In genomic region chr17:4808378-4808767, GRCh38 we compare ENCODE assay signal across 10 cellular contexts. TPM values are rescaled to one million over a fixed set of nuclear protein-coding genes. Genes with fewer than 3 reads are reported as not detected.
DNase-seq lines count a peak whose midpoint lies in the region; ATAC-seq and TF ChIP-seq lines count a peak whose summit lies in the region.
"Had no signal": no experiment of that assay in that cellular context is flagged by ENCODE, and none has a peak within 500 bp of the region (broad histone marks: within the 10 kb centered on the region; RNA-seq: fewer than 3 reads in every experiment).

No MANE protein-coding gene starts in this region.

- no peaks in the 10 kb centered on the region for H3K27me3 Mint-ChIP-seq in activated naive CD4-positive, alpha-beta T cell treated with anti-CD3 and anti-CD28 coated beads for 36 hours (ENCODE audit: low read depth)

- no peaks in the 10 kb centered on the region for H3K36me3 ChIP-seq in upper lobe of right lung

- H3K4me1 ChIP-seq in upper lobe of right lung = peaks cover 18% of the 10 kb centered on the region

- DNase-seq in activated naive CD4-positive, alpha-beta T cell treated with anti-CD3 and anti-CD28 coated beads for 36 hours = no peak
- DNase-seq in activated naive CD4-positive, alpha-beta T cell (lab: John Stamatoyannopoulos, UW) = no peak
- peak in 44 of 61 donors; percentile 4 to 82 (median 31) for DNase-seq in caudate nucleus (lab: John Stamatoyannopoulos, UW)
- peak; percentile 74 for DNase-seq in midbrain (lab: John Stamatoyannopoulos, UW)
- peak; percentile 71 for DNase-seq in upper lobe of right lung
- DNase-seq in NCI-H345 treated with DMSO at 0.1 percent for 48 hours (lab: John Stamatoyannopoulos, UW; ENCODE audit: unreplicated experiment) = no peak
- no peak for DNase-seq in MV-4-11 (lab: John Stamatoyannopoulos, UW)
- no peak for DNase-seq in COR-L47 (lab: John Stamatoyannopoulos, UW)
- DNase-seq: stimulated activated CD4-positive, alpha-beta T cell treated with anti-CD3 and anti-CD28 coated beads, Interleukin-4, amount 100 ng/mL, for 24 hours had no signal

- H3K9me3 ChIP-seq in upper lobe of right lung = no peaks in the 10 kb centered on the region

- peaks cover 10% of the 10 kb centered on the region for H3K4me1 Mint-ChIP-seq in activated naive CD4-positive, alpha-beta T cell treated with anti-CD3 and anti-CD28 coated beads for 36 hours (ENCODE audit: low read depth)

- intact Hi-C loops in activated naive CD4-positive, alpha-beta T cell treated with anti-CD3 and anti-CD28 coated beads for 36 hours (cut with micrococcal nuclease) = no loop called here
- intact Hi-C loops in upper lobe of right lung (cut with DNase I) = no loop called here

- TF ChIP-seq CTCF in upper lobe of right lung (IDR thresholded peaks at IDR 0.05) = no peak

- ATAC-seq in upper lobe of right lung = no peak

- H3K4me3 Mint-ChIP-seq in activated naive CD4-positive, alpha-beta T cell treated with anti-CD3 and anti-CD28 coated beads for 36 hours = peak overlapping the region; percentile 75

- peak overlapping the region; percentile 83 for H3K4me3 ChIP-seq in upper lobe of right lung

- no peaks in the 10 kb centered on the region for H3K9me3 Mint-ChIP-seq in activated naive CD4-positive, alpha-beta T cell treated with anti-CD3 and anti-CD28 coated beads for 36 hours

- no peaks in the 10 kb centered on the region for H3K27me3 ChIP-seq in upper lobe of right lung

- CTCF ChIA-PET in activated naive CD4-positive, alpha-beta T cell treated with anti-CD3 and anti-CD28 coated beads for 36 hours (lab: Charles Lee) = interaction anchor here (2.8 kb wide), 1 partner anchor 19 kb away, joined by 10 read pairs; the partner anchor contains the start of gene GLTPD2

- H3K27ac ChIP-seq in caudate nucleus (ENCODE audit: low read depth, low read length) = peak overlapping the region; percentile 13
- no peak overlapping the region for H3K27ac ChIP-seq in upper lobe of right lung

- no peak overlapping the region for H3K27ac Mint-ChIP-seq in activated naive CD4-positive, alpha-beta T cell treated with anti-CD3 and anti-CD28 coated beads for 36 hours

- peaks cover 3% of the 10 kb centered on the region for H3K36me3 Mint-ChIP-seq in activated naive CD4-positive, alpha-beta T cell treated with anti-CD3 and anti-CD28 coated beads for 36 hours (ENCODE audit: low read depth)

RNA-seq across cellular contexts. Expression of gene PLD2, which starts 1.4 kb away (rescaled TPM):
- total RNA-seq in activated naive CD4-positive, alpha-beta T cell treated with anti-CD3 and anti-CD28 coated beads for 36 hours = 10 to 100 TPM; 17.4 to 17.6 TPM
- 33.4 TPM for total RNA-seq in upper lobe of right lung

RNA-seq across cellular contexts. Expression of gene PSMB6, which starts 12.4 kb away (rescaled TPM):
- 100 to 1,000 TPM; 171 to 186 TPM for total RNA-seq in activated naive CD4-positive, alpha-beta T cell treated with anti-CD3 and anti-CD28 coated beads for 36 hours
- total RNA-seq in upper lobe of right lung = 91.0 TPM

RNA-seq across cellular contexts. Expression of gene GLTPD2, which starts 19.6 kb away (rescaled TPM):
- total RNA-seq in activated naive CD4-positive, alpha-beta T cell treated with anti-CD3 and anti-CD28 coated beads for 36 hours = not detected
- total RNA-seq in upper lobe of right lung = not detected
- total RNA-seq: fibroblast of villous mesenchyme had no signal

RNA-seq across cellular contexts. Expression of gene VMO1, which starts 22.2 kb away (rescaled TPM):
- under 1 TPM in 1 of 2 experiments, not detected in 1; 0.60 TPM for total RNA-seq in activated naive CD4-positive, alpha-beta T cell treated with anti-CD3 and anti-CD28 coated beads for 36 hours
- 5.6 TPM for total RNA-seq in upper lobe of right lung
- total RNA-seq: fibroblast of villous mesenchyme had no signal

Comparison
In these comparisons a context has a peak if more than half of its experiments do, and no peak if none do; other contexts are left out.
1. DNase-seq: peak in caudate nucleus (44 of 61), midbrain (single experiment) and upper lobe of right lung (single experiment); none in activated naive CD4-positive, alpha-beta T cell treated with anti-CD3 and anti-CD28 coated beads for 36 hours (single experiment), activated naive CD4-positive, alpha-beta T cell (0 of 4), NCI-H345 treated with DMSO at 0.1 percent for 48 hours (single experiment), MV-4-11 (single experiment) and COR-L47 (single experiment).